ENCODE assay signal across 1 cellular context in the genomic region with DNA sequence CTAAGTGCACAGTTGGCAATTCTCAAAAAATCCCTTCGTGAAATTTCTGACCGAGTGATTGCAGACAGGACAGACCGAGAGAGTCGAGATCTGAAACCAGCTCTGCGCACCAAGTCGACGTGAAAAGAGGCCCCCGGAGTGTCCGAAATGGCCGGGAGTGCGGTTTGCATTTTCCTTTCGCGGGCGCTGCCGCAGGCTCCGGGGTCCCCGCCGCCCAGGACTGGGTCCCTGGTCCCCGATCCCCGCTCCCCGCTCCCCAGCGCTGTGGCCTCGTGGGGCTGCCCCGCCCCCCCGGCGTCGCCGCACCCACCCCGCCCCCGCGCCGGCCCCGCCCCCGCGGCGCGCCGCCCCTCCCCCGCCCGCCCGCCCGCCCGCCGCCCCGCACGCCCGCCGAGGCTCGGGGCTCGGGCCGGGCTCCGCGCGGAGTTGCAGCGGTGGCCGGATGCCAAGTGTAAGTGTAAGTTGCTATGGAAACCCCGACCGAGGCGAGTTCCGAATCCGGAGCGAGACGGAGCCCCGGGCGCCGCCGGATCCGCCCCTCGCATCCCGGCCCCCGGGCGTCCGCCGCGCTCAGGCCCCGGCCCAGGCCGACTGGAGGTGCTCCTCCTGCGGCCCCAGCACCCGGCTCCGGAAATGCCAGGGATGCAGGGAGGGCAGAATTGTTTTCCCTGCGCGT.
TF ChIP-seq lines count a peak whose summit lies in the region.

No MANE protein-coding gene starts in this region.

TF ChIP-seq in WTC11, 78 proteins besides CTCF, POLR2A, EP300 and RAD21 (continued from another document):
- TF ChIP-seq, protein P1, sequence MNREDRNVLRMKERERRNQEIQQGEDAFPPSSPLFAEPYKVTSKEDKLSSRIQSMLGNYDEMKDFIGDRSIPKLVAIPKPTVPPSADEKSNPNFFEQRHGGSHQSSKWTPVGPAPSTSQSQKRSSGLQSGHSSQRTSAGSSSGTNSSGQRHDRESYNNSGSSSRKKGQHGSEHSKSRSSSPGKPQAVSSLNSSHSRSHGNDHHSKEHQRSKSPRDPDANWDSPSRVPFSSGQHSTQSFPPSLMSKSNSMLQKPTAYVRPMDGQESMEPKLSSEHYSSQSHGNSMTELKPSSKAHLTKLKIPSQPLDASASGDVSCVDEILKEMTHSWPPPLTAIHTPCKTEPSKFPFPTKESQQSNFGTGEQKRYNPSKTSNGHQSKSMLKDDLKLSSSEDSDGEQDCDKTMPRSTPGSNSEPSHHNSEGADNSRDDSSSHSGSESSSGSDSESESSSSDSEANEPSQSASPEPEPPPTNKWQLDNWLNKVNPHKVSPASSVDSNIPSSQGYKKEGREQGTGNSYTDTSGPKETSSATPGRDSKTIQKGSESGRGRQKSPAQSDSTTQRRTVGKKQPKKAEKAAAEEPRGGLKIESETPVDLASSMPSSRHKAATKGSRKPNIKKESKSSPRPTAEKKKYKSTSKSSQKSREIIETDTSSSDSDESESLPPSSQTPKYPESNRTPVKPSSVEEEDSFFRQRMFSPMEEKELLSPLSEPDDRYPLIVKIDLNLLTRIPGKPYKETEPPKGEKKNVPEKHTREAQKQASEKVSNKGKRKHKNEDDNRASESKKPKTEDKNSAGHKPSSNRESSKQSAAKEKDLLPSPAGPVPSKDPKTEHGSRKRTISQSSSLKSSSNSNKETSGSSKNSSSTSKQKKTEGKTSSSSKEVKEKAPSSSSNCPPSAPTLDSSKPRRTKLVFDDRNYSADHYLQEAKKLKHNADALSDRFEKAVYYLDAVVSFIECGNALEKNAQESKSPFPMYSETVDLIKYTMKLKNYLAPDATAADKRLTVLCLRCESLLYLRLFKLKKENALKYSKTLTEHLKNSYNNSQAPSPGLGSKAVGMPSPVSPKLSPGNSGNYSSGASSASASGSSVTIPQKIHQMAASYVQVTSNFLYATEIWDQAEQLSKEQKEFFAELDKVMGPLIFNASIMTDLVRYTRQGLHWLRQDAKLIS (CRISPR knock-in tag; IDR thresholded peaks at IDR 0.05; ENCODE audit: borderline replicate concordance) = no peak
- TF ChIP-seq, protein P2, sequence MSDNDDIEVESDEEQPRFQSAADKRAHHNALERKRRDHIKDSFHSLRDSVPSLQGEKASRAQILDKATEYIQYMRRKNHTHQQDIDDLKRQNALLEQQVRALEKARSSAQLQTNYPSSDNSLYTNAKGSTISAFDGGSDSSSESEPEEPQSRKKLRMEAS (CRISPR knock-in tag; IDR thresholded peaks at IDR 0.05) = 0 out of 2 replicates have a peak, but pooled peaks have one; percentile 43
